ENCODE assay signal across 8 cellular contexts in the genomic region with DNA sequence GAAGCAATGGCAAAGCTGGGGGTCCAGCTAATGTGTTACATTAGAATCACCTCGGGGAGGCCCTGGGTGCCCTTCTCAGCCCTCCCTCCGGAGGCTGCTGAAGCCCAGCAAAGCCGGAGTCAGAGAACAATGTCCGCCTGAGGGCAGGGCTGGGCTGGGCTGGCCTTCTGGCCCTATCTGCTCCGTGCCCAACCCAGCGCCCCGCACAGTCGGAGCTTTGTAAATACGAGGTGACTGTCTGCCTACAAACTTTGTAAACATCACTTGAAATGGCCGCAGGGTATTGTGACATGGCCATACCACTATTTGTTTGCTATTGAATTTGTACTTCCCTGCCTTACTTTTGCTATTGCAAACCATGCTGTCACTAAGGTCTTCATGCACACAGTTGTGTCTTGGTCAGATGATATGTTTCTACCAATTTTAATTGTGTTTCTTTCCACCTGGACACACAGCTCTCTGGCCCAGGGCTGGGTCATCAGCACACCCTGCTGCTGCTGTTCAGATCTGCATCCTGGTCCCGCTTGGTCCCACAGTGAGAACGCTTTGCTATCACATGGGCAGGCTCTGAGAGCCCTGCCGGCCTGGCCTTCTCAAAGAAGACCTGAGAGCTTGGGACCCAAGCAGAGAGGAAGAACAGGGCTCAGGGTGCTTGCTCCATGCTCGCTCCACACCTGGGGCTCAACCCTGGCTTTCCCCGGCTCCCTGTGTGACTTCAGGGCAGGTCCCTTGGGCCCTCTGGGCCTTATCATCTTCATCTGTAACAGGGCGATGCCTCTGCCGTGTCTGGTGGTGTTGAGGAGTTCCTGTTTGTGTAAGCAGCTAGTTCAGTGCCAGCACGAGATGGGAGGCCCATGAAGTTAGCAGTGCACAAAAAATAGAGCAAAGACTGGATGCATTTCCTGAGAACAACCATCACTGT. TPM values are rescaled to one million over a fixed set of nuclear protein-coding genes. Genes with fewer than 3 reads are reported as not detected.
A peak's percentile ranks its signal among the peaks of the same experiment; 100 is the strongest.
DNase-seq lines count a peak whose midpoint lies in the region; ATAC-seq, FAIRE-seq and TF ChIP-seq lines count a peak whose summit lies in the region.
"Had no signal": no experiment of that assay in that cellular context is flagged by ENCODE, and none has a peak within 500 bp of the region (broad histone marks: within the 10 kb centered on the region; RNA-seq: fewer than 3 reads in every experiment).

No MANE protein-coding gene starts in this region.

- TF ChIP-seq CTCF in fibroblast of villous mesenchyme (IDR thresholded peaks at IDR 0.05; ENCODE audit: insufficient read depth, low read depth, low read length): no peak

- no peak overlapping the region for H3K4me3 ChIP-seq in Jurkat, Clone E6-1 (ENCODE audit: low read length)
- no peak overlapping the region for H3K4me3 ChIP-seq in fibroblast of villous mesenchyme (ENCODE audit: low read depth, low read length)
- H3K4me3 ChIP-seq: ovary had no signal

- FAIRE-seq in HTR-8/SVneo (lab: Jason Lieb, UNC): no peak

- no peak for ATAC-seq in HG02970 (IDR thresholded peaks at IDR 0.05; ENCODE audit: low FRiP score, unreplicated experiment)

- peak; percentile 54 for DNase-seq in Jurkat, Clone E6-1 (ENCODE audit: low read depth, low spot score)
- peak; percentile 49 for DNase-seq in activated CD4-positive, alpha-beta T cell treated with anti-CD3 and anti-CD28 coated beads for 48 hours
- DNase-seq in fibroblast of villous mesenchyme (ENCODE audit: low read depth): peak; percentile 69
- DNase-seq in stimulated activated naive CD4-positive, alpha-beta T cell (lab: John Stamatoyannopoulos, UW): peak; percentile 29 to 80 (median 62)
- no peak for DNase-seq in HTR-8/SVneo (ENCODE audit: insufficient read length, low spot score)
- no peak for DNase-seq in midbrain (lab: John Stamatoyannopoulos, UW)
- DNase-seq: ovary had no signal

RNA-seq across cellular contexts. Expression of a gene that starts 2.2 kb away (rescaled TPM):
- polyA plus RNA-seq in Jurkat, Clone E6-1 (2012; ENCODE audit: insufficient read depth, insufficient read length): not detected
- total RNA-seq in fibroblast of villous mesenchyme: not detected in 2 replicates

RNA-seq across cellular contexts. Expression of a gene that starts 13.7 kb away (rescaled TPM):
- polyA plus RNA-seq in Jurkat, Clone E6-1 (2012; ENCODE audit: insufficient read depth, insufficient read length): 58.2 TPM
- total RNA-seq in fibroblast of villous mesenchyme: 34.1 and 42.7 TPM in 2 replicates

RNA-seq across cellular contexts. Expression of a gene that starts 20.1 kb away (rescaled TPM):
- 10.1 TPM for polyA plus RNA-seq in Jurkat, Clone E6-1 (2012; ENCODE audit: insufficient read depth, insufficient read length)
- total RNA-seq in fibroblast of villous mesenchyme: 10.4 and 12.6 TPM in 2 replicates

RNA-seq across cellular contexts. Expression of a gene that starts 55.4 kb away (rescaled TPM):
- 228 TPM for polyA plus RNA-seq in Jurkat, Clone E6-1 (2012; ENCODE audit: insufficient read depth, insufficient read length)
- total RNA-seq in fibroblast of villous mesenchyme: 105 and 127 TPM in 2 replicates

Comparison
In these comparisons a context has a peak if more than half of its experiments do, and no peak if none do; other contexts are left out.
1. DNase-seq: peak in Jurkat, Clone E6-1 (single experiment), activated CD4-positive, alpha-beta T cell treated with anti-CD3 and anti-CD28 coated beads for 48 hours (single experiment), fibroblast of villous mesenchyme (single experiment) and stimulated activated naive CD4-positive, alpha-beta T cell (6 of 6); none in HTR-8/SVneo (single experiment) and midbrain (single experiment).